Comparison of ENCODE assay signal across 10 cellular contexts in genomic region chrX:108437789-108438623, GRCh38. TPM values are rescaled to one million over a fixed set of nuclear protein-coding genes. Genes with fewer than 3 reads are reported as not detected.
DNase-seq lines count a peak whose midpoint lies in the region; ATAC-seq and TF ChIP-seq lines count a peak whose summit lies in the region.
"Had no signal": no experiment of that assay in that cellular context is flagged by ENCODE, and none has a peak within 500 bp of the region (broad histone marks: within the 10 kb centered on the region; RNA-seq: fewer than 3 reads in every experiment).

Gene COL4A6 (minus strand): TSS chrX:108438422. CDS start chrX:108438196, 226 bp downstream.

- POLR2A ChIA-PET in HEK293 (lab: Yijun Ruan, JAX) = no interaction called here

- no peak for TF ChIP-seq POLR2A in sigmoid colon (IDR thresholded peaks at IDR 0.05)

- TF ChIP-seq CTCF in HEK293 (tag by site-specific recombination; IDR thresholded peaks at IDR 0.05) (no peak), hepatocyte (IDR thresholded peaks at IDR 0.05; ENCODE audit: poor library complexity) (no peak), sigmoid colon (IDR thresholded peaks at IDR 0.05) (no peak)

- peaks cover 30% of the 10 kb centered on the region for H3K79me2 ChIP-seq in hepatocyte

- CTCF ChIA-PET in HEK293 (lab: Yijun Ruan, JAX) = interaction anchor here (1.0 to 1.4 kb wide), 2 partner anchors 60 to 214 kb away, joined by 4 to 5 read pairs; no protein-coding TSS in a partner anchor

- intact Hi-C loops in sigmoid colon (cut with DNase I) = no loop called here

- H3K9me2 ChIP-seq in hepatocyte (replicated peaks; ENCODE audit: insufficient read depth) = no peaks in the 10 kb centered on the region

- H3K27ac ChIP-seq in HEK293 (ENCODE audit: extremely low read depth, low read depth, low read length) (no peak within 1 kb of the TSS; the same call in none of the 2 replicates), hepatocyte (peak within 1 kb of the TSS; percentile 91), sigmoid colon (peak within 1 kb of the TSS in 1 of 4 donors; percentile 79)
- H3K27ac ChIP-seq: HL-60 had no signal

- no peak for ATAC-seq in HG03571 (IDR thresholded peaks at IDR 0.05; ENCODE audit: unreplicated experiment)

- H3K27me3 ChIP-seq in hepatocyte = no peaks in the 10 kb centered on the region
- H3K27me3 ChIP-seq in sigmoid colon = peaks cover 0 to 11% (median 0%) of the 10 kb centered on the region in 3 donors

- H3K4me3 ChIP-seq in HEK293 (ENCODE audit: low read depth, low read length) = peak within 1 kb of the TSS; percentile 54
- H3K4me3 ChIP-seq in hepatocyte = peak within 1 kb of the TSS; percentile 48
- H3K4me3 ChIP-seq in sigmoid colon = peak within 1 kb of the TSS in 3 of 4 donors; percentile 13 to 42 (median 14)

- H3K9me3 ChIP-seq in HEK293 (ENCODE audit: control insufficient read depth, insufficient read depth, low read depth, low read length) = no peaks in the 10 kb centered on the region
- H3K9me3 ChIP-seq in hepatocyte (ENCODE audit: low read depth) = no peaks in the 10 kb centered on the region
- H3K9me3 ChIP-seq in sigmoid colon = no peaks in the 10 kb centered on the region

- WGBS in hepatocyte (ENCODE audit: low lambda C conversion rate, missing lambda C conversion rate) = 31% methylated on average over 28 of the region's 28 CpGs
- WGBS in sigmoid colon, 2 donors = 7 to 8% methylated on average over 28 of the region's 28 CpGs

- TF ChIP-seq EP300 in sigmoid colon (IDR thresholded peaks at IDR 0.05) = no peak

- peak within 1 kb of the TSS; percentile 84 for H2AFZ ChIP-seq in hepatocyte

- H3K4me2 ChIP-seq in hepatocyte = peak within 1 kb of the TSS; percentile 78

- DNase-seq in astrocyte of the hippocampus (ENCODE audit: low read depth, low spot score) = peak; percentile 64
- peak; percentile 47 for DNase-seq in hepatocyte (ENCODE audit: low spot score)
- DNase-seq in sigmoid colon = no peak
- no peak for DNase-seq in amniotic stem cell (lab: John Stamatoyannopoulos, UW)
- DNase-seq in MV-4-11 (lab: John Stamatoyannopoulos, UW) = no peak
- no peak for DNase-seq in LoVo (ENCODE audit: low spot score)
- DNase-seq: activated B cell treated with CpG ODN at 0.5 μM for 24 hours had no signal

- H3K36me3 ChIP-seq in HEK293 (ENCODE audit: control insufficient read depth in 2 of 2, insufficient read depth in 1 of 2, low read length in 2 of 2) (no peaks in the 10 kb centered on the region), hepatocyte (replicated peaks; ENCODE audit: insufficient read depth, low read depth) (no peaks in the 10 kb centered on the region), sigmoid colon (no peaks in the 10 kb centered on the region)

- H3K4me1 ChIP-seq in HEK293 (ENCODE audit: control insufficient read depth, insufficient read depth, low read length) = peaks cover 4% of the 10 kb centered on the region; the same call in 1 of the 2 replicates
- H3K4me1 ChIP-seq in hepatocyte (ENCODE audit: insufficient read depth) = no peaks in the 10 kb centered on the region
- H3K4me1 ChIP-seq in sigmoid colon = no peaks in the 10 kb centered on the region

- no peaks in the 10 kb centered on the region for H4K20me1 ChIP-seq in hepatocyte (ENCODE audit: insufficient read depth, poor library complexity, severe bottlenecking)

TF ChIP-seq in HEK293, 187 proteins besides CTCF, POLR2A, EP300 and RAD21 (continues in another document):
- TF ChIP-seq ZNF530 (tag by site-specific recombination; IDR thresholded peaks at IDR 0.05; ENCODE audit: low read depth) = no peak
- no peak for TF ChIP-seq ZBTB1 (tag by site-specific recombination; IDR thresholded peaks at IDR 0.05)
- TF ChIP-seq ZBTB48 (tag by site-specific recombination; IDR thresholded peaks at IDR 0.05) = peak; percentile 88
- TF ChIP-seq ZBTB20 (tag by site-specific recombination; IDR thresholded peaks at IDR 0.05) = peak; percentile 63
- TF ChIP-seq ZNF2 (tag by site-specific recombination; IDR thresholded peaks at IDR 0.05) = 0 out of 2 replicates have a peak, but pooled peaks have one; percentile 23
- no peak for TF ChIP-seq ZNF76 (tag by site-specific recombination; IDR thresholded peaks at IDR 0.05; ENCODE audit: borderline replicate concordance, low read depth)
- TF ChIP-seq ZNF791 (tag by site-specific recombination; IDR thresholded peaks at IDR 0.05) = no peak
- TF ChIP-seq ZNF558 (tag by site-specific recombination; IDR thresholded peaks at IDR 0.05) = no peak
- no peak for TF ChIP-seq ZNF114 (tag by site-specific recombination; IDR thresholded peaks at IDR 0.05)
- peak; percentile 53; the same call in 1 of the 2 replicates for TF ChIP-seq ZNF341 (tag by site-specific recombination; IDR thresholded peaks at IDR 0.05; ENCODE audit: low read depth)
- no peak for TF ChIP-seq ZNF48 (tag by site-specific recombination; IDR thresholded peaks at IDR 0.05)
- no peak for TF ChIP-seq ZNF518A (tag by site-specific recombination; conservative IDR thresholded peaks at IDR 0.05; ENCODE audit: low read depth)
- no peak for TF ChIP-seq ZNF510 (tag by site-specific recombination; IDR thresholded peaks at IDR 0.05; ENCODE audit: insufficient replicate concordance)
- TF ChIP-seq, protein P1, sequence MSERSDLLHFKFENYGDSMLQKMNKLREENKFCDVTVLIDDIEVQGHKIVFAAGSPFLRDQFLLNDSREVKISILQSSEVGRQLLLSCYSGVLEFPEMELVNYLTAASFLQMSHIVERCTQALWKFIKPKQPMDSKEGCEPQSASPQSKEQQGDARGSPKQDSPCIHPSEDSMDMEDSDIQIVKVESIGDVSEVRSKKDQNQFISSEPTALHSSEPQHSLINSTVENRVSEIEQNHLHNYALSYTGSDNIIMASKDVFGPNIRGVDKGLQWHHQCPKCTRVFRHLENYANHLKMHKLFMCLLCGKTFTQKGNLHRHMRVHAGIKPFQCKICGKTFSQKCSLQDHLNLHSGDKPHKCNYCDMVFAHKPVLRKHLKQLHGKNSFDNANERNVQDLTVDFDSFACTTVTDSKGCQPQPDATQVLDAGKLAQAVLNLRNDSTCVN (tag by site-specific recombination; optimal IDR thresholded peaks at IDR 0.05) = no peak
- peak; percentile 37; the same call in 1 of the 2 replicates for TF ChIP-seq ZBTB8A (tag by site-specific recombination; IDR thresholded peaks at IDR 0.05)
- TF ChIP-seq TRIM28 (IDR thresholded peaks at IDR 0.05; ENCODE audit: borderline replicate concordance, low read length) = peak; percentile 81
- no peak for TF ChIP-seq ZNF426 (tag by site-specific recombination; IDR thresholded peaks at IDR 0.05)
- TF ChIP-seq ZNF157 (tag by site-specific recombination; IDR thresholded peaks at IDR 0.05) = no peak
- TF ChIP-seq, protein P2, sequence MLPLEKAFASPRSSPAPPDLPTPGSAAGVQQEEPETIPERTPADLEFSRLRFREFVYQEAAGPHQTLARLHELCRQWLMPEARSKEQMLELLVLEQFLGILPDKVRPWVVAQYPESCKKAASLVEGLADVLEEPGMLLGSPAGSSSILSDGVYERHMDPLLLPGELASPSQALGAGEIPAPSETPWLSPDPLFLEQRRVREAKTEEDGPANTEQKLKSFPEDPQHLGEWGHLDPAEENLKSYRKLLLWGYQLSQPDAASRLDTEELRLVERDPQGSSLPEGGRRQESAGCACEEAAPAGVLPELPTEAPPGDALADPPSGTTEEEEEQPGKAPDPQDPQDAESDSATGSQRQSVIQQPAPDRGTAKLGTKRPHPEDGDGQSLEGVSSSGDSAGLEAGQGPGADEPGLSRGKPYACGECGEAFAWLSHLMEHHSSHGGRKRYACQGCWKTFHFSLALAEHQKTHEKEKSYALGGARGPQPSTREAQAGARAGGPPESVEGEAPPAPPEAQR (tag by site-specific recombination; IDR thresholded peaks at IDR 0.05) = no peak
- peak; percentile 25; the same call in 1 of the 2 replicates for TF ChIP-seq SP3 (tag by site-specific recombination; IDR thresholded peaks at IDR 0.05)
- TF ChIP-seq ZNF404 (tag by site-specific recombination; IDR thresholded peaks at IDR 0.05) = no peak
- no peak for TF ChIP-seq ZNF514 (tag by site-specific recombination; IDR thresholded peaks at IDR 0.05)
- TF ChIP-seq OSR2 (tag by site-specific recombination; IDR thresholded peaks at IDR 0.05) = no peak

RNA-seq across cellular contexts. Expression of gene COL4A6, which starts in this region (rescaled TPM):
- total RNA-seq in hepatocyte (9.6 and 12.9 TPM in 2 replicates), sigmoid colon (1 to 10 TPM in 1 of 4 donors, under 1 TPM in 3; 0.16 to 3.0 (median 0.38) TPM)
- polyA plus RNA-seq in hepatocyte (4.0 and 6.9 TPM in 2 replicates), sigmoid colon (under 1 TPM; 0.23 to 0.60 (median 0.31) TPM)
- total RNA-seq: activated B cell treated with CpG ODN at 0.5 μM for 24 hours had no signal

Comparison
In these comparisons a context has a peak if more than half of its experiments do, and no peak if none do; other contexts are left out.
1. DNase-seq: peak in astrocyte of the hippocampus (single experiment) and hepatocyte (single experiment); none in sigmoid colon (single experiment), amniotic stem cell (single experiment), MV-4-11 (single experiment) and LoVo (single experiment).
2. Peak in every context shown above with its lines, with median percentiles within 50 percentile points of each other: H3K4me3 ChIP-seq.